ENCODE assay signal across 9 cellular contexts in the genomic region with DNA sequence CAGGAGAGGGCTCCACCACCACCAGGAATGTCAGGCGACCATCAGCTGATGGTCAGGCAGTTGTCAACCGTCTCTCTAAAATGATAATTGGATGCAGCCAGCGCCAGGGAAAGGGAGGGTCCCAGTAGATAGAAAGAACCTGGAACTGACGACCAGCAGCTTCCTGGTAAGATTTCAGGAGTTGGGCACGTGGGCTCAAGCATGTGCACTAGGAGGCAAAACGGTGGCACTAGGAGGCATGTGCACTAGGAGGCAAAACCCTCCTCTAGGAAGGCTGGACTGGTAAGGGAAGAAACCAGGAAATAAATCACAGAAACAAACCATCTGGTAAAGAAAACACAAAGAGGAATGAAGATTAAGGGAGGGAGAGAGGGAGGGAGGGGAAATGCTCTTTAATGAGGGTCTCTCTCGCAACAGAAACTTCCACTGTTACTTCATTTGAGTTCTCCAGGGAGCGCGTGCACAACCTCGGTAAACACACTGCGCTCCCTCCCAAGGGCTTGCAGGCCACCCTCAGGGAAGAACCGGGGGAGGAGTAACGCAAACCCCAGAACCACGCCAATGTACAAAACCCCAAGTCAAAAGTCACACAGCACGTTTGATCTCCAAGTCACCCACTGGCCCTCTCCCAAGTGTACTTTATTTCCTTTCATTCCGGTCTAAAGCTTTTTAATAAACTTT.
DNase-seq lines count a peak whose midpoint lies in the region; ATAC-seq and TF ChIP-seq lines count a peak whose summit lies in the region.
"Had no signal": no experiment of that assay in that cellular context is flagged by ENCODE, and none has a peak within 500 bp of the region (broad histone marks: within the 10 kb centered on the region; RNA-seq: fewer than 3 reads in every experiment).

No MANE protein-coding gene starts in this region.

- H4K20me1 ChIP-seq in mammary epithelial cell (ENCODE audit: insufficient read depth, low read length), result no peaks in the 10 kb centered on the region

- H3K27ac Mint-ChIP-seq in MCF 10A (ENCODE audit: low read depth, unreplicated experiment), result peak overlapping the region; percentile 31

- no peaks in the 10 kb centered on the region for H3K9me3 ChIP-seq in mammary epithelial cell (replicated peaks; ENCODE audit: insufficient read depth, low read length)
- no peaks in the 10 kb centered on the region for H3K9me3 ChIP-seq in mucosa of stomach (ENCODE audit: control insufficient read depth, low read length)
- no peaks in the 10 kb centered on the region for H3K9me3 ChIP-seq in upper lobe of right lung

- no peaks in the 10 kb centered on the region for H3K36me3 ChIP-seq in mammary epithelial cell (ENCODE audit: insufficient read depth, low read length)
- no peaks in the 10 kb centered on the region for H3K36me3 ChIP-seq in mucosa of stomach (ENCODE audit: control insufficient read depth, insufficient read depth, low read length)
- no peaks in the 10 kb centered on the region for H3K36me3 ChIP-seq in upper lobe of right lung

- WGBS in mammary epithelial cell (ENCODE audit: low coverage, missing lambda C conversion rate), result 83% methylated on average over 14 of the region's 16 CpGs

- H3K4me2 ChIP-seq in mammary epithelial cell (ENCODE audit: insufficient read depth, low read depth, low read length), result no peak overlapping the region

- no peak overlapping the region for H3K4me3 Mint-ChIP-seq in MCF 10A (ENCODE audit: unreplicated experiment)
- H3K4me3 Mint-ChIP-seq: central memory CD8-positive, alpha-beta T cell had no signal

- no peak overlapping the region for H2AFZ ChIP-seq in mammary epithelial cell (ENCODE audit: low read depth, low read length)

- ATAC-seq in upper lobe of right lung, result no peak

- H3K4me3 ChIP-seq in mammary epithelial cell (replicated peaks in 1 of 3; ENCODE audit: insufficient read depth in 1 of 3, low read depth in 2 of 3, low read length in 3 of 3), result no peak overlapping the region
- no peak overlapping the region for H3K4me3 ChIP-seq in mucosa of stomach (ENCODE audit: low read length)
- no peak overlapping the region for H3K4me3 ChIP-seq in upper lobe of right lung

- intact Hi-C loops in MCF 10A (cut with micrococcal nuclease), result no loop called here
- intact Hi-C loops in mammary epithelial cell (cut with micrococcal nuclease), result no loop called here
- intact Hi-C loops in upper lobe of right lung (cut with DNase I), result no loop called here

- no TSS peak for BruUV-seq in MCF 10A (replicated peaks; lab: Mats Ljungman, UMichigan)
- BruUV-seq in mammary epithelial cell (replicated peaks; lab: Mats Ljungman, UMichigan), result no TSS peak

- no peaks in the 10 kb centered on the region for H3K9me3 Mint-ChIP-seq in MCF 10A (ENCODE audit: unreplicated experiment)
- H3K9me3 Mint-ChIP-seq: central memory CD8-positive, alpha-beta T cell had no signal

- H3K9ac ChIP-seq in mammary epithelial cell (ENCODE audit: insufficient read depth, low read length) (no peak overlapping the region), mucosa of stomach (ENCODE audit: low read length) (peak overlapping the region; percentile 3)

- H3K27ac ChIP-seq in mammary epithelial cell (ENCODE audit: insufficient read depth, low read depth, low read length) (no peak overlapping the region), upper lobe of right lung (peak overlapping the region; percentile 82)

- H3K79me2 ChIP-seq in mammary epithelial cell (ENCODE audit: insufficient read depth, low read length), result no peaks in the 10 kb centered on the region

- in situ Hi-C loops in mammary epithelial cell (cut with MboI; ENCODE audit: low sequenced_read_pairs in 2 of 2), result no loop called here

- dilution Hi-C loops in mammary epithelial cell (cut with HindIII; ENCODE audit: low sequenced_read_pairs), result no loop called here

- H3K27me3 Mint-ChIP-seq in MCF 10A (ENCODE audit: insufficient read depth, unreplicated experiment), result no peaks in the 10 kb centered on the region
- H3K27me3 Mint-ChIP-seq: central memory CD8-positive, alpha-beta T cell had no signal

- DNase-seq in MCF 10A (ENCODE audit: unreplicated experiment) (no peak), mammary epithelial cell (no peak), dermis blood vessel endothelial cell (peak; percentile 76), upper lobe of right lung (no peak), NCI-H187 treated with DMSO at 0.1 percent for 48 hours (lab: John Stamatoyannopoulos, UW) (no peak), amygdala (lab: John Stamatoyannopoulos, UW) (no peak)
- no peak for DNase-seq in activated CD4-positive, alpha-beta T cell treated with anti-CD3 and anti-CD28 coated beads, Interleukin-2, amount 50 U/mL, for 4 hours

- POLR2A ChIA-PET in MCF 10A (lab: Yijun Ruan, JAX), result interaction anchor here (1.0 to 2.2 kb wide), 4 partner anchors 15 to 33 kb away, joined by 3 to 10 read pairs (median 6); no protein-coding TSS in a partner anchor

- no peaks in the 10 kb centered on the region for H3K36me3 Mint-ChIP-seq in MCF 10A (ENCODE audit: insufficient read depth, unreplicated experiment)

- H3K4me1 ChIP-seq in mammary epithelial cell (ENCODE audit: insufficient read depth, low read length) (peaks cover 7% of the 10 kb centered on the region), mucosa of stomach (ENCODE audit: control insufficient read depth, insufficient read depth, low read length) (peaks cover 58% of the 10 kb centered on the region), upper lobe of right lung (peaks cover 60% of the 10 kb centered on the region)

- CTCF ChIA-PET in MCF 10A (lab: Yijun Ruan, JAX) (interaction anchor here (0.5 to 1.1 kb wide), 2 partner anchors 11 to 148 kb away, joined by 3 read pairs; no protein-coding TSS in a partner anchor), mammary epithelial cell (lab: Charles Lee; ENCODE audit: low non-redundant PET) (no interaction called here)

- TF ChIP-seq CTCF in MCF 10A (IDR thresholded peaks at IDR 0.05; ENCODE audit: unreplicated experiment), result no peak
- TF ChIP-seq CTCF in mammary epithelial cell (conservative IDR thresholded peaks at IDR 0.05 in 1 of 2, IDR thresholded peaks at IDR 0.05 in 1 of 2; ENCODE audit: extremely low read depth in 1 of 2, insufficient read depth in 1 of 2, low read depth in 1 of 2, low read length in 2 of 2), result no peak
- TF ChIP-seq CTCF in upper lobe of right lung (IDR thresholded peaks at IDR 0.05), result no peak

- H3K4me1 Mint-ChIP-seq in MCF 10A (ENCODE audit: insufficient read depth, unreplicated experiment), result peaks cover 28% of the 10 kb centered on the region

- H3K27me3 ChIP-seq in mammary epithelial cell (ENCODE audit: insufficient read depth, low read length), result no peaks in the 10 kb centered on the region
- H3K27me3 ChIP-seq in mucosa of stomach (ENCODE audit: control insufficient read depth, insufficient read depth, low read length), result no peaks in the 10 kb centered on the region
- no peaks in the 10 kb centered on the region for H3K27me3 ChIP-seq in upper lobe of right lung
